In the genomic region with DNA sequence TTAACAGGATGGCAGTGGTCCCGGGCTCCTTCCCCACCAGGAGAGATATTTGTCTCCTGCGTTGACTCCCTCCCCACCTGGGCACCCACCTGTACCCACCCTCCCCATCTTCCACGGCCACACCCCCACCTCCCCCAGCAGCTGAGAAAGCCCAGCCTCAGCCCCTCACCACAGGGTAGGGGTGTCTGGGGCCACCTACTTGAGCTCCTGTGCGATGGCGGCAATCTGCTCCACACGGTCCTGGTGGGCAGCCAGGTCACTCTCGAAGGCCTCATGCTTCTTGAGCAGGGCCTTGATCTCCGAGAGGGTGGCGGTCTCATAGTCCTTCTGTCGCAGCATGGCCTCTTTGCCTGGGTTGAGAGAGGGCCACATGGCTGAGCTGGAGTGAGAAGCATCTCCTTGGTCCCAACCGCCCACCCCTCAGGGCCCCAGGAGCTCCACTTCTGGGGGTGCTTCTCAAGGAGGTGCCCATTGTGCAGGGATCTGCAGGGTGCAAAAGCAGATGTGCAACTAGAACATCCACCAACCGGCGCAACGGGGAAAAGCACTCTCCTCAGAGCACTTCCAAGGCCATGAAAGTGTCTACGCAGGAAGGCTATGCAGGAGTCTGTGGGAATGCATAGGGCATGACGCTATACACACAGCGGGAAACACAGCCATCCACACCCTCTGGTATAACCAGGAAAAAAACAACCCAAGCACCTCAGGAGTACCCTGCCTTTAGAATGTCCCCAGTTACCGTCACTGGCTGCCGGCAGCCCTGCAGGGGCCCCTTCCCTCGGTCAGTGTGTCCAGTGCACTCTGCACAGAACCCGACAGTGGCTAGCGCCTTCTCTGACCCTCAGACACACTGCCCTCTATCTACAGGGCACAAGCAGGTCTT, we compare ENCODE assay signal across 25 cellular contexts.
DNase-seq lines count a peak whose midpoint lies in the region; ATAC-seq, FAIRE-seq and TF ChIP-seq lines count a peak whose summit lies in the region.
"Had no signal": no experiment of that assay in that cellular context is flagged by ENCODE, and none has a peak within 500 bp of the region (broad histone marks: within the 10 kb centered on the region; RNA-seq: fewer than 3 reads in every experiment).

No MANE protein-coding gene starts in this region.

- no peak overlapping the region for H3K4me2 ChIP-seq in K562 (ENCODE audit: insufficient read depth, low read length)

- ATAC-seq in K562 (no peak), HG03520 (IDR thresholded peaks at IDR 0.05; ENCODE audit: unreplicated experiment) (no peak)
- ATAC-seq: effector memory CD8-positive, alpha-beta T cell; lower lobe of right lung; naive thymus-derived CD4-positive, alpha-beta T cell had no signal

- BruUV-seq in K562 (replicated peaks; lab: Mats Ljungman, UMichigan), result no TSS peak

- no peak overlapping the region for H3K9ac ChIP-seq in K562 (ENCODE audit: insufficient read depth in 1 of 2, low read depth in 2 of 2, low read length in 2 of 2)
- no peak overlapping the region for H3K9ac ChIP-seq in kidney (ENCODE audit: low read length in 2 of 2)
- no peak overlapping the region for H3K9ac ChIP-seq in subcutaneous abdominal adipose tissue (ENCODE audit: low read length in 5 of 5)
- H3K9ac ChIP-seq: parathyroid adenoma had no signal

- intact Hi-C loops in K562 (cut with micrococcal nuclease), result no loop called here
- intact Hi-C loops in kidney (cut with DNase I), result no loop called here

- H3K36me3 ChIP-seq in K562 (ENCODE audit: control insufficient read depth, insufficient read depth, low read length) (peaks cover 48% of the 10 kb centered on the region; the same call in 2 of the 3 replicates), kidney (ENCODE audit: control insufficient read depth in 1 of 2, insufficient read depth in 2 of 2, low read length in 2 of 2) (peaks cover 10 to 13% of the 10 kb centered on the region in 2 donors), subcutaneous abdominal adipose tissue (ENCODE audit: control insufficient read depth in 5 of 5, insufficient read depth in 5 of 5, low read length in 5 of 5) (peaks cover 5 to 82% (median 75%) of the 10 kb centered on the region in 5 donors), SJCRH30 (peaks cover 74% of the 10 kb centered on the region)

- no peaks in the 10 kb centered on the region for H3K9me3 ChIP-seq in K562 (replicated peaks; ENCODE audit: control insufficient read depth, insufficient read depth, low read depth, low read length)
- H3K9me3 ChIP-seq in kidney (ENCODE audit: control insufficient read depth in 1 of 2, low read length in 2 of 2), result no peaks in the 10 kb centered on the region
- no peaks in the 10 kb centered on the region for H3K9me3 ChIP-seq in subcutaneous abdominal adipose tissue (ENCODE audit: control insufficient read depth in 5 of 5, low read length in 5 of 5)
- H3K9me3 ChIP-seq in SJCRH30 (replicated peaks), result no peaks in the 10 kb centered on the region
- H3K9me3 ChIP-seq: Caco-2, heart right ventricle, lower lobe of right lung, suprapubic skin had no signal

- H3K27me3 ChIP-seq in K562 (ENCODE audit: control insufficient read depth in 2 of 2, insufficient read depth in 2 of 2, low read length in 2 of 2) (no peaks in the 10 kb centered on the region), subcutaneous abdominal adipose tissue (ENCODE audit: control insufficient read depth in 5 of 5, insufficient read depth in 4 of 5, low read length in 5 of 5) (no peaks in the 10 kb centered on the region), SJCRH30 (no peaks in the 10 kb centered on the region)
- H3K27me3 ChIP-seq: heart right ventricle, suprapubic skin had no signal

- no peaks in the 10 kb centered on the region for H3K79me2 ChIP-seq in K562 (ENCODE audit: control insufficient read depth, insufficient read depth, low read length)
- H3K79me2 ChIP-seq: parathyroid adenoma had no signal

- 92% methylated on average over 16 of the region's 22 CpGs for WGBS in K562 (ENCODE audit: insufficient coverage, low coverage, missing lambda C conversion rate)

- peak overlapping the region; percentile 76 for H3K27ac Mint-ChIP-seq in HFFc6
- H3K27ac Mint-ChIP-seq: B cell; immature natural killer cell; T-helper 1 cell treated with Interleukin-12 subunit alpha and Interleukin-12 subunit beta and Interleukin-4 antibody, amounts not matched to agents 30 μg/mL and 1 μg/mL, for 36 hours had no signal

- TF ChIP-seq CTCF in HFFc6 (IDR thresholded peaks at IDR 0.05) (peak; percentile 48), K562 (IDR thresholded peaks at IDR 0.05 in 2 of 3, conservative IDR thresholded peaks at IDR 0.05 in 1 of 3; ENCODE audit: insufficient read depth in 2 of 3, low read depth in 1 of 3, low read length in 3 of 3) (no peak), kidney (IDR thresholded peaks at IDR 0.05; ENCODE audit: borderline replicate concordance, extremely low read depth, insufficient read depth) (no peak)

- peaks cover 6% of the 10 kb centered on the region; the same call in 1 of the 2 replicates for H3K9me3 Mint-ChIP-seq in HFFc6
- H3K9me3 Mint-ChIP-seq: effector memory CD8-positive, alpha-beta T cell; immature natural killer cell; T-helper 1 cell treated with Interleukin-12 subunit alpha and Interleukin-12 subunit beta and Interleukin-4 antibody, amounts not matched to agents 30 μg/mL and 1 μg/mL, for 36 hours had no signal

- no peak overlapping the region for H3K4me3 ChIP-seq in K562
- H3K4me3 ChIP-seq in kidney (ENCODE audit: low read length in 2 of 2), result no peak overlapping the region
- no peak overlapping the region for H3K4me3 ChIP-seq in subcutaneous abdominal adipose tissue (ENCODE audit: low read depth in 1 of 5, low read length in 5 of 5)
- H3K4me3 ChIP-seq in SJCRH30, result no peak overlapping the region
- H3K4me3 ChIP-seq: heart right ventricle, lower lobe of right lung, skin epidermis, suprapubic skin had no signal

- FAIRE-seq in K562 (lab: Jason Lieb, UNC), result no peak
- no peak for FAIRE-seq in kidney (lab: Jason Lieb, UNC)

- POLR2A ChIA-PET in K562 (lab: Yijun Ruan, JAX), result no interaction called here

- CTCF ChIA-PET in K562 (lab: Yijun Ruan, JAX; ENCODE audit: low intra/inter-chr PET ratio), result no interaction called here

- peaks cover 61% of the 10 kb centered on the region for H3K4me1 Mint-ChIP-seq in HFFc6 (ENCODE audit: low read depth)
- H3K4me1 Mint-ChIP-seq: B cell; immature natural killer cell; naive thymus-derived CD4-positive, alpha-beta T cell had no signal

- TF ChIP-seq POLR2A in K562 (conservative IDR thresholded peaks at IDR 0.05), result no peak

- H3K4me1 ChIP-seq in K562 (replicated peaks in 1 of 2; ENCODE audit: control insufficient read depth in 2 of 2, insufficient read depth in 2 of 2, low read length in 2 of 2) (no peaks in the 10 kb centered on the region; a peak in 1 of 5 replicates), kidney (ENCODE audit: control insufficient read depth in 1 of 2, insufficient read depth in 1 of 2, low read depth in 1 of 2, low read length in 2 of 2) (peaks cover 0 to 4% of the 10 kb centered on the region in 2 donors), subcutaneous abdominal adipose tissue (ENCODE audit: control insufficient read depth in 5 of 5, insufficient read depth in 5 of 5, low read length in 5 of 5) (peaks cover 0 to 17% (median 5%) of the 10 kb centered on the region in 5 donors), SJCRH30 (no peaks in the 10 kb centered on the region)
- H3K4me1 ChIP-seq: Caco-2, lower lobe of right lung, parathyroid adenoma, suprapubic skin had no signal

- peak overlapping the region; percentile 39; the same call in 1 of the 2 replicates for H3K4me3 Mint-ChIP-seq in HFFc6
- H3K4me3 Mint-ChIP-seq: B cell; effector memory CD8-positive, alpha-beta T cell; immature natural killer cell; naive thymus-derived CD4-positive, alpha-beta T cell; T-helper 1 cell treated with Interleukin-12 subunit alpha and Interleukin-12 subunit beta and Interleukin-4 antibody, amounts not matched to agents 30 μg/mL and 1 μg/mL, for 36 hours had no signal

- peaks cover 76% of the 10 kb centered on the region for H3K36me3 Mint-ChIP-seq in HFFc6 (ENCODE audit: low read depth)

- in situ Hi-C loops in K562 (cut with MboI), result no loop called here

- DNase-seq in HFFc6 (no peak), K562 (ENCODE audit: extremely low read depth in 1 of 4, low spot score in 3 of 4) (no peak), kidney (peak; percentile 50), SJCRH30 (no peak), dermis blood vessel endothelial cell (no peak)
- DNase-seq: activated CD4-positive, alpha-beta T cell treated with anti-CD3 and anti-CD28 coated beads, Interleukin-2, amount 50 U/mL, for 1 hour; activated CD8-positive, alpha-beta memory T cell treated with anti-CD3 and anti-CD28 coated beads, Interleukin-2, amount 50 U/mL, for 4 hours; amniotic stem cell; Caco-2; cerebellar nuclear complex; effector memory CD8-positive, alpha-beta T cell; heart right ventricle; immature natural killer cell; lower lobe of right lung; naive thymus-derived CD4-positive, alpha-beta T cell; NCI-H524; SHP77 treated with DMSO at 0.1 percent for 48 hours; stimulated activated CD4-positive, alpha-beta T cell treated with anti-CD3 and anti-CD28 coated beads, Interleukin-4, amount 100 ng/mL, for 24 hours had no signal

- no peak for TF ChIP-seq EP300 in K562 (IDR thresholded peaks at IDR 0.05; ENCODE audit: low read length)

- no peak overlapping the region for H2AFZ ChIP-seq in K562 (ENCODE audit: low read depth, low read length)
- H2AFZ ChIP-seq: parathyroid adenoma had no signal

- H3K27ac ChIP-seq in K562 (ENCODE audit: extremely low read depth, low read depth, low read length) (no peak overlapping the region), kidney (ENCODE audit: low read depth in 2 of 2, low read length in 2 of 2) (peak overlapping the region in 1 of 2 donors; percentile 58), subcutaneous abdominal adipose tissue (ENCODE audit: low read depth, low read length) (peak overlapping the region; percentile 39), SJCRH30 (no peak overlapping the region)
- H3K27ac ChIP-seq: lower lobe of right lung, parathyroid adenoma, suprapubic skin had no signal

- no peak for TF ChIP-seq RAD21 in K562 (CRISPR knock-in tag; conservative IDR thresholded peaks at IDR 0.05 in 1 of 2, IDR thresholded peaks at IDR 0.05 in 1 of 2)

- H3K27me3 Mint-ChIP-seq in HFFc6 (ENCODE audit: insufficient read depth), result peaks cover 51% of the 10 kb centered on the region
- H3K27me3 Mint-ChIP-seq: B cell; effector memory CD8-positive, alpha-beta T cell; naive thymus-derived CD4-positive, alpha-beta T cell had no signal

- no peaks in the 10 kb centered on the region for H4K20me1 ChIP-seq in K562 (replicated peaks; ENCODE audit: control insufficient read depth, insufficient read depth, low read length)

- H3K9me1 ChIP-seq in K562 (ENCODE audit: control insufficient read depth, insufficient read depth, low read length), result no peaks in the 10 kb centered on the region

TF ChIP-seq in K562, 482 proteins besides CTCF, POLR2A, EP300 and RAD21 (continues in another document):
- TF ChIP-seq TCFL5 (CRISPR knock-in tag; conservative IDR thresholded peaks at IDR 0.05), result no peak
